In genomic region chr4:102612824-102613366, GRCh38 we compare ENCODE assay signal across 8 cellular contexts.
DNase-seq lines count a peak whose midpoint lies in the region; ATAC-seq and TF ChIP-seq lines count a peak whose summit lies in the region.

No MANE protein-coding gene starts in this region.

- POLR2A ChIA-PET in CD8-positive, alpha-beta memory T cell (lab: Charles Lee) = interaction anchor here (0.5 to 1.4 kb wide), 9 partner anchors 13 to 406 kb away, joined by 3 to 9 read pairs (median 3); partner anchors contain the start of genes NFKB1 and UBE2D3

- H3K36me3 Mint-ChIP-seq in CD8-positive, alpha-beta memory T cell = peaks cover 22 to 88% (median 40%) of the 10 kb centered on the region in 3 donors
- H3K36me3 Mint-ChIP-seq in activated naive CD8-positive, alpha-beta T cell = peaks cover 66% of the 10 kb centered on the region

- no peaks in the 10 kb centered on the region for H3K9me3 ChIP-seq in CD8-positive, alpha-beta memory T cell (ENCODE audit: low read length)
- no peaks in the 10 kb centered on the region for H3K9me3 ChIP-seq in mucosa of descending colon

- H3K4me1 Mint-ChIP-seq in CD8-positive, alpha-beta memory T cell = peaks cover 64 to 87% (median 83%) of the 10 kb centered on the region in 3 donors
- peaks cover 90% of the 10 kb centered on the region for H3K4me1 Mint-ChIP-seq in activated naive CD8-positive, alpha-beta T cell (ENCODE audit: low read depth)

- no peaks in the 10 kb centered on the region for H3K27me3 Mint-ChIP-seq in CD8-positive, alpha-beta memory T cell
- no peaks in the 10 kb centered on the region for H3K27me3 Mint-ChIP-seq in activated naive CD8-positive, alpha-beta T cell

- H3K9me3 Mint-ChIP-seq in CD8-positive, alpha-beta memory T cell = peaks cover 0 to 1% (median 0%) of the 10 kb centered on the region in 5 donors
- H3K9me3 Mint-ChIP-seq in activated naive CD8-positive, alpha-beta T cell (ENCODE audit: low read depth) = no peaks in the 10 kb centered on the region

- peak overlapping the region; percentile 87 to 93 (median 90) for H3K4me3 Mint-ChIP-seq in CD8-positive, alpha-beta memory T cell
- peak overlapping the region; percentile 83 for H3K4me3 Mint-ChIP-seq in activated naive CD8-positive, alpha-beta T cell

- DNase-seq in CD8-positive, alpha-beta memory T cell = peak; percentile 24 to 78 (median 71)
- peak; percentile 72 for DNase-seq in Jurkat, Clone E6-1 (ENCODE audit: low read depth, low spot score)
- DNase-seq in mucosa of descending colon (no peak), DMS153 (lab: John Stamatoyannopoulos, UW) (no peak), retina (no peak), SKM-1 (lab: John Stamatoyannopoulos, UW; ENCODE audit: unreplicated experiment) (no peak), NCI-H510A treated with DMSO at 0.1 percent for 48 hours (lab: John Stamatoyannopoulos, UW) (no peak)

- H3K27ac Mint-ChIP-seq in CD8-positive, alpha-beta memory T cell = peak overlapping the region; percentile 95 to 99 (median 98)
- H3K27ac Mint-ChIP-seq in activated naive CD8-positive, alpha-beta T cell = peak overlapping the region; percentile 98

- CTCF ChIA-PET in CD8-positive, alpha-beta memory T cell (lab: Charles Lee) = interaction anchor here (0.8 to 1.6 kb wide), 5 partner anchors 11 to 164 kb away, joined by 3 to 8 read pairs (median 5); no protein-coding TSS in a partner anchor

- peak; percentile 86 for ATAC-seq in mucosa of descending colon

- H3K27ac ChIP-seq in CD8-positive, alpha-beta memory T cell (ENCODE audit: low read depth, low read length) = peak overlapping the region; percentile 86

- intact Hi-C loops in mucosa of descending colon (cut with DNase I, micrococcal nuclease) = loop anchor here (10.0 kb wide), 1 partner anchor 168 kb away; no protein-coding TSS in a partner anchor

- H3K36me3 ChIP-seq in CD8-positive, alpha-beta memory T cell (ENCODE audit: insufficient read depth, low read length) = peaks cover 47% of the 10 kb centered on the region
- peaks cover 5% of the 10 kb centered on the region for H3K36me3 ChIP-seq in mucosa of descending colon (ENCODE audit: low read depth)

- H3K4me3 ChIP-seq in CD8-positive, alpha-beta memory T cell (ENCODE audit: low read length) = peak overlapping the region; percentile 32
- no peak overlapping the region for H3K4me3 ChIP-seq in Jurkat, Clone E6-1 (ENCODE audit: low read length)
- H3K4me3 ChIP-seq in mucosa of descending colon = no peak overlapping the region

- no peaks in the 10 kb centered on the region for H3K27me3 ChIP-seq in CD8-positive, alpha-beta memory T cell (ENCODE audit: insufficient read depth, low read length, poor library complexity, severe bottlenecking)

- H3K4me1 ChIP-seq in CD8-positive, alpha-beta memory T cell (ENCODE audit: insufficient read depth, low read length) = peaks cover 68% of the 10 kb centered on the region
- H3K4me1 ChIP-seq in mucosa of descending colon (ENCODE audit: low read depth) = peaks cover 5% of the 10 kb centered on the region

- no peak for TF ChIP-seq CTCF in mucosa of descending colon (IDR thresholded peaks at IDR 0.05)

Comparison
In these comparisons a context has a peak if more than half of its experiments do, and no peak if none do; other contexts are left out.
1. DNase-seq: peak in CD8-positive, alpha-beta memory T cell (5 of 5) and Jurkat, Clone E6-1 (single experiment); none in mucosa of descending colon (0 of 3), DMS153 (single experiment), retina (single experiment), SKM-1 (single experiment) and NCI-H510A treated with DMSO at 0.1 percent for 48 hours (single experiment).